ENCODE assay signal across 19 cellular contexts in genomic region chrX:44938111-44938510, GRCh38.
DNase-seq lines count a peak whose midpoint lies in the region; ATAC-seq and TF ChIP-seq lines count a peak whose summit lies in the region.
"Had no signal": no experiment of that assay in that cellular context is flagged by ENCODE, and none has a peak within 500 bp of the region (broad histone marks: within the 10 kb centered on the region; RNA-seq: fewer than 3 reads in every experiment).

No MANE protein-coding gene starts in this region.

- H3K4me1 Mint-ChIP-seq in stimulated activated naive CD8-positive, alpha-beta T cell treated with anti-CD3 and anti-CD28 coated beads, Interleukin-15, amount 100 ng/mL, for 72 hours, result peaks cover 46% of the 10 kb centered on the region
- H3K4me1 Mint-ChIP-seq in T-cell, result peaks cover 63 to 76% (median 70%) of the 10 kb centered on the region in 3 donors
- H3K4me1 Mint-ChIP-seq: nephron progenitor cell had no signal

- intact Hi-C loops in left lung (cut with DNase I), result no loop called here

- peak overlapping the region in 1 of 2 donors; percentile 13 for H3K4me3 Mint-ChIP-seq in stimulated activated naive CD8-positive, alpha-beta T cell treated with anti-CD3 and anti-CD28 coated beads, Interleukin-15, amount 100 ng/mL, for 72 hours
- H3K4me3 Mint-ChIP-seq in T-cell, result peak overlapping the region in 2 of 3 donors; percentile 8 to 55
- H3K4me3 Mint-ChIP-seq: activated T-cell treated with anti-CD3 and anti-CD28 coated beads, Interleukin-2, amount 50 U/mL, for 24 hours; nephron progenitor cell had no signal

- no peak for ATAC-seq in stimulated activated naive CD8-positive, alpha-beta T cell treated with anti-CD3 and anti-CD28 coated beads, Interleukin-15, amount 100 ng/mL, for 72 hours
- no peak for ATAC-seq in stimulated activated naive CD8-positive, alpha-beta T cell treated with anti-CD3 and anti-CD28 coated beads, Interleukin-15, Interleukin-2, amounts not matched to agents 100 U/mL and 50 U/mL, for 24 hours
- peak in 2 of 4 experiments; percentile 31 to 32 for ATAC-seq in T-cell (replicated peaks in 1 of 4)
- ATAC-seq in left lung, result peak; percentile 63
- ATAC-seq: right cardiac atrium had no signal

- no peak overlapping the region for H3K27ac ChIP-seq in left lung
- H3K27ac ChIP-seq in effector memory CD4-positive, alpha-beta T cell (ENCODE audit: insufficient read depth, low read length, poor library complexity, severe bottlenecking), result no peak overlapping the region
- H3K27ac ChIP-seq: esophagus muscularis mucosa, parathyroid adenoma, RWPE1 had no signal

- POLR2A ChIA-PET in T-cell (lab: Charles Lee), result no interaction called here

- H3K36me3 ChIP-seq in left lung, result no peaks in the 10 kb centered on the region
- no peaks in the 10 kb centered on the region for H3K36me3 ChIP-seq in effector memory CD4-positive, alpha-beta T cell (ENCODE audit: control insufficient read depth, insufficient read depth, low read length)
- H3K36me3 ChIP-seq: esophagus muscularis mucosa had no signal

- no peaks in the 10 kb centered on the region for H3K9me3 Mint-ChIP-seq in stimulated activated naive CD8-positive, alpha-beta T cell treated with anti-CD3 and anti-CD28 coated beads, Interleukin-15, amount 100 ng/mL, for 72 hours
- peaks cover 2 to 3% (median 3%) of the 10 kb centered on the region in 3 donors for H3K9me3 Mint-ChIP-seq in T-cell

- DNase-seq in stimulated activated naive CD8-positive, alpha-beta T cell treated with anti-CD3 and anti-CD28 coated beads, Interleukin-15, amount 100 ng/mL, for 72 hours, result no peak
- DNase-seq in stimulated activated naive CD8-positive, alpha-beta T cell treated with anti-CD3 and anti-CD28 coated beads, Interleukin-15, Interleukin-2, amounts not matched to agents 100 U/mL and 50 U/mL, for 24 hours, result no peak
- DNase-seq in T-cell (no peak), left lung (no peak), NCI-H526 treated with DMSO at 0.1 percent for 48 hours (lab: John Stamatoyannopoulos, UW) (no peak), epidermal melanocyte (ENCODE audit: insufficient read length, low spot score) (no peak)
- no peak for DNase-seq in effector memory CD4-positive, alpha-beta T cell
- DNase-seq: activated CD4-positive, alpha-beta T cell treated with anti-CD3 and anti-CD28 coated beads for 1 hour; activated gamma-delta T cell treated with Interleukin-2 at 50 U/mL for 16 hours; activated T-cell treated with anti-CD3 and anti-CD28 coated beads, Interleukin-2, amount 50 U/mL, for 24 hours; DMS 273 treated with DMSO at 0.1 percent for 48 hours; GOT3; NCI-H1694; nephron progenitor cell; right cardiac atrium; trophoblast cell had no signal

- H3K27ac Mint-ChIP-seq in stimulated activated naive CD8-positive, alpha-beta T cell treated with anti-CD3 and anti-CD28 coated beads, Interleukin-15, amount 100 ng/mL, for 72 hours, result peak overlapping the region; percentile 14 to 71
- H3K27ac Mint-ChIP-seq in T-cell, result peak overlapping the region; percentile 36 to 46

- H3K27me3 ChIP-seq in left lung, result no peaks in the 10 kb centered on the region
- H3K27me3 ChIP-seq in effector memory CD4-positive, alpha-beta T cell (replicated peaks; ENCODE audit: control insufficient read depth, insufficient read depth, low read length, poor library complexity, severe bottlenecking), result no peaks in the 10 kb centered on the region
- H3K27me3 ChIP-seq: esophagus muscularis mucosa had no signal

- no peaks in the 10 kb centered on the region for H3K4me1 ChIP-seq in left lung
- peaks cover 2% of the 10 kb centered on the region for H3K4me1 ChIP-seq in effector memory CD4-positive, alpha-beta T cell (ENCODE audit: control insufficient read depth, insufficient read depth, low read length, poor library complexity, severe bottlenecking)

- CTCF ChIA-PET in T-cell (lab: Charles Lee), result interaction anchor here in 1 of 2 donors (0.7 kb wide), 1 partner anchor 1129 kb away, joined by 3 read pairs; no protein-coding TSS in a partner anchor

- no peak overlapping the region for H3K4me3 ChIP-seq in left lung
- no peak overlapping the region for H3K4me3 ChIP-seq in effector memory CD4-positive, alpha-beta T cell (ENCODE audit: insufficient read depth, low read depth, low read length, poor library complexity, severe bottlenecking)
- H3K4me3 ChIP-seq: esophagus muscularis mucosa had no signal

- peaks cover 12% of the 10 kb centered on the region for H3K36me3 Mint-ChIP-seq in T-cell

- no peaks in the 10 kb centered on the region for H3K9me3 ChIP-seq in left lung
- no peaks in the 10 kb centered on the region for H3K9me3 ChIP-seq in effector memory CD4-positive, alpha-beta T cell (ENCODE audit: control insufficient read depth, low read length)
- H3K9me3 ChIP-seq: esophagus muscularis mucosa had no signal

- no peak for TF ChIP-seq CTCF in left lung (IDR thresholded peaks at IDR 0.05)

- H3K27me3 Mint-ChIP-seq in stimulated activated naive CD8-positive, alpha-beta T cell treated with anti-CD3 and anti-CD28 coated beads, Interleukin-15, amount 100 ng/mL, for 72 hours, result no peaks in the 10 kb centered on the region
- no peaks in the 10 kb centered on the region for H3K27me3 Mint-ChIP-seq in T-cell
- H3K27me3 Mint-ChIP-seq: activated T-cell treated with anti-CD3 and anti-CD28 coated beads, Interleukin-2, amount 50 U/mL, for 24 hours had no signal
